12 cellular contexts compared by ENCODE assay signal in genomic region chr2:69975853-69976462, GRCh38. TPM values are rescaled to one million over a fixed set of nuclear protein-coding genes. Genes with fewer than 3 reads are reported as not detected.
DNase-seq lines count a peak whose midpoint lies in the region; ATAC-seq lines count a peak whose summit lies in the region.
"Had no signal": no experiment of that assay in that cellular context is flagged by ENCODE, and none has a peak within 500 bp of the region (broad histone marks: within the 10 kb centered on the region; RNA-seq: fewer than 3 reads in every experiment).

No MANE protein-coding gene starts in this region.

- intact Hi-C loops in left colon (cut with DNase I, micrococcal nuclease) (no loop called here), posterior vena cava (cut with DNase I) (loop anchor here in 1 of 2 donors (10.0 kb wide), 1 partner anchor 1231 kb away; no protein-coding TSS in a partner anchor)

- ATAC-seq in left colon = peak; percentile 35
- no peak for ATAC-seq in GM18867 (IDR thresholded peaks at IDR 0.05; ENCODE audit: unreplicated experiment)

- DNase-seq in NOMO-1 (lab: John Stamatoyannopoulos, UW; ENCODE audit: unreplicated experiment in 2 of 2) = peak; percentile 15 to 35
- no peak for DNase-seq in NOMO-1 treated with dmso at 0.1 percent for 144 hours (lab: John Stamatoyannopoulos, UW; ENCODE audit: unreplicated experiment)
- DNase-seq in SKM-1 (lab: John Stamatoyannopoulos, UW; ENCODE audit: unreplicated experiment) = peak; percentile 18
- DNase-seq in left colon = no peak
- DNase-seq in posterior vena cava (ENCODE audit: low spot score) = peak; percentile 83
- no peak for DNase-seq in NCI-H2029 treated with DMSO at 0.1 percent for 48 hours (lab: John Stamatoyannopoulos, UW)
- no peak for DNase-seq in NCI-H2196 treated with DMSO at 0.1 percent for 48 hours (lab: John Stamatoyannopoulos, UW; ENCODE audit: unreplicated experiment)
- DNase-seq: 8988T, GOT3, NCI-H1436, NCI-H345 had no signal

RNA-seq across cellular contexts. Expression of gene ASPRV1, which starts 14.5 kb away (rescaled TPM):
- 1 to 10 TPM in 1 of 2 donors, under 1 TPM in 1; 0.43 to 1.2 TPM for total RNA-seq in left colon
- 1 to 10 TPM in 1 of 2 donors, under 1 TPM in 1; 1.00 to 1.7 TPM for total RNA-seq in posterior vena cava

Comparison
In these comparisons a context has a peak if more than half of its experiments do, and no peak if none do; other contexts are left out.
1. DNase-seq: peak in NOMO-1 (2 of 2), SKM-1 (single experiment) and posterior vena cava (single experiment); none in NOMO-1 treated with dmso at 0.1 percent for 144 hours (single experiment), left colon (0 of 2), NCI-H2029 treated with DMSO at 0.1 percent for 48 hours (single experiment) and NCI-H2196 treated with DMSO at 0.1 percent for 48 hours (single experiment).